In the genomic region with DNA sequence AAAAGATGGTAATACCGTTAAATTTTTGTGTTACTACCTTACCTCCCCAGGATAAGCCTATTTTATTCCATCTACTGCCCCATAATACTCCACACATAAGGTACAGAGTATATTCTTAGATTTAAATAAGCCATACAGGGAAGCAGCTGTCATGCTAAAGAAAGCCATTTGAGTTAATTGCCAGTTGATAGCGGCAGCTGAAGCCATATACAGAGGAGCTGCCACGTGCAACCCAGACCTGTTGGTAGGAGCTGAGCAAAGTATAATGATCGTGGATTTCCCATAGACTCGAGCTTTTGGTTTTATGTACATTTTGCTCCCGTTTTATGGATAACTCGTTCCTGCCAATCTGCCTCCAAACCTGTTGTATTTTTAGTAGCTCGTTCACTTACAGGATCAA, we compare ENCODE assay signal across 20 cellular contexts. TPM values are rescaled to one million over a fixed set of nuclear protein-coding genes. Genes with fewer than 3 reads are reported as not detected.
A peak's percentile ranks its signal among the peaks of the same experiment; 100 is the strongest.
DNase-seq lines count a peak whose midpoint lies in the region; ATAC-seq lines count a peak whose summit lies in the region.
"Had no signal": no experiment of that assay in that cellular context is flagged by ENCODE, and none has a peak within 500 bp of the region (broad histone marks: within the 10 kb centered on the region; RNA-seq: fewer than 3 reads in every experiment).

No MANE protein-coding gene starts in this region.

- intact Hi-C loops in left colon (cut with DNase I, micrococcal nuclease): loop anchor here in 1 of 2 donors (10.0 kb wide), 1 partner anchor 525 kb away; no protein-coding TSS in a partner anchor

- peak; percentile 67 for ATAC-seq in left colon
- no peak for ATAC-seq in HG03097 (IDR thresholded peaks at IDR 0.05; ENCODE audit: low FRiP score, unreplicated experiment)
- ATAC-seq: Right ventricle myocardium inferior, T-cell had no signal

- H3K27ac ChIP-seq in caudate nucleus (ENCODE audit: low read depth, low read length): no peak overlapping the region
- H3K27ac ChIP-seq: C4-2B, Peyer's patch had no signal

- DNase-seq in NCI-H2107 treated with DMSO at 0.1 percent for 48 hours (lab: John Stamatoyannopoulos, UW; ENCODE audit: unreplicated experiment) (peak; percentile 51), NCI-H2107 (lab: John Stamatoyannopoulos, UW) (no peak), NCI-H146 (lab: John Stamatoyannopoulos, UW) (peak; percentile 53), NCI-H526 treated with DMSO at 0.1 percent for 48 hours (lab: John Stamatoyannopoulos, UW) (peak; percentile 18), left colon (no peak), caudate nucleus (lab: John Stamatoyannopoulos, UW) (no peak), mucosa of gallbladder (ENCODE audit: low spot score) (no peak)
- DNase-seq: Caco-2, DMS79, H7, NCI-H1048, SK-N-SH, T-cell, T-helper 9 cell had no signal

RNA-seq across cellular contexts. Expression of gene CPSF4L, which starts 12.0 kb away (rescaled TPM):
- total RNA-seq in left colon: under 1 TPM in 1 of 2 donors, not detected in 1; 0.20 TPM
- total RNA-seq in mucosa of gallbladder: not detected
- total RNA-seq: A673, Caco-2, H7, MCF 10A, Peyer's patch, Right ventricle myocardium inferior, T-cell had no signal

RNA-seq across cellular contexts. Expression of gene COG1, which starts 56.8 kb away (rescaled TPM):
- total RNA-seq in left colon (10 to 100 TPM; 46.4 to 59.6 TPM), mucosa of gallbladder (50.6 TPM)

Comparison
In these comparisons a context has a peak if more than half of its experiments do, and no peak if none do; other contexts are left out.
1. DNase-seq: peak in NCI-H2107 treated with DMSO at 0.1 percent for 48 hours (single experiment), NCI-H146 (single experiment) and NCI-H526 treated with DMSO at 0.1 percent for 48 hours (single experiment); none in NCI-H2107 (single experiment), left colon (0 of 2), caudate nucleus (0 of 61) and mucosa of gallbladder (single experiment).